Comparison of ENCODE assay signal across 2 cellular contexts in genomic region chr19:49459388-49459787, GRCh38.
TF ChIP-seq lines count a peak whose summit lies in the region.

No MANE protein-coding gene starts in this region.

TF ChIP-seq in A549, 52 proteins besides CTCF, POLR2A, EP300 and RAD21:
- peak; percentile 60 for TF ChIP-seq ZFP36 (IDR thresholded peaks at IDR 0.05; ENCODE audit: borderline replicate concordance, partially characterized antibody)
- no peak for TF ChIP-seq ESRRA (IDR thresholded peaks at IDR 0.05; ENCODE audit: borderline replicate concordance, low read length)

TF ChIP-seq in H1, 55 proteins besides CTCF, POLR2A, EP300 and RAD21:
- TF ChIP-seq SIX5 (IDR thresholded peaks at IDR 0.05; ENCODE audit: low read depth, low read length) (0 out of 2 replicates have a peak, but pooled peaks have one; percentile 13), SAP30 (IDR thresholded peaks at IDR 0.05; ENCODE audit: insufficient read depth, insufficient replicate concordance, low read length) (no peak)
